In the genomic region with DNA sequence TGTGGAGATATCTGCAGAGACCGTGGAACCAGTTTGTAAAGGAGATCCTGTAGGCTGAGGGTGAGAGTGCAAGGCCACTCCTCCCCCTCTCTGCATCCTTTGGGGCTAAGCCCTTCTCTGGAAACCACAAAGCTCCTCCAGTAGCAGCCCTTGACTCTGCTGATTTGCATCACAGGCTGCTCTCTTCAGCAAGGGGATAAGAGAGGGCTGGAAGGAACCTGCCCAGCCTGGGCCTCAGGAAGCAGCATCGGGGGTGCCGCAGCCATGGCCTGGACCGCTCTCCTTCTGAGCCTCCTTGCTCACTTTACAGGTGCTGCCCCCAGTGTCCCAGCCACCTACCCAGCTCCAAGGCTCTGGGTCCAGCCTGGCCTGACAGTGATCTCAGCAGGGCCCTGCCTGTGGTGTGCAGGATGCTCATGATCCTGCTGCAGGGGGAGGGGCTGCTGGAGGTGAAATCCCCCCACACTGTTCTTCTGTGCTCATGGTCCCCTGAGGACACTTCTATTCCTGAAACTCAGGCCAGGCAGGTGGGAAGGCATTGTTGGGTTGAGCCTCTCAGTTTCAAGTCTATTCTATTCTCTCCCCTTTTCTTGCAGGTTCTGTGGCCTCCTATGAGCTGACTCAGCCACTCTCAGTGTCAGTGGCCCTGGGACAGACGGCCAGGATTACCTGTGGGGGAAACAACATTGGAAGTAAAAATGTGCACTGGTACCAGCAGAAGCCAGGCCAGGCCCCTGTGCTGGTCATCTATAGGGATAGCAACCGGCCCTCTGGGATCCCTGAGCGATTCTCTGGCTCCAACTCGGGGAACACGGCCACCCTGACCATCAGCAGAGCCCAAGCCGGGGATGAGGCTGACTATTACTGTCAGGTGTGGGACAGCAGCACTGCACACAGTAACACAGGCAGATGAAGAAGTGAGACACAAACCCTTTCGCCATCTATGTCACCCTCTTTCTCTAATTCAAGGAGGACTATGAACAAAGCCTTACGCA, we compare ENCODE assay signal across 8 cellular contexts.
DNase-seq lines count a peak whose midpoint lies in the region; ATAC-seq and TF ChIP-seq lines count a peak whose summit lies in the region.

No MANE protein-coding gene starts in this region.

- peaks cover 42% of the 10 kb centered on the region for H3K4me1 Mint-ChIP-seq in memory B cell

- H3K27ac Mint-ChIP-seq in memory B cell: no peak overlapping the region

- H3K36me3 Mint-ChIP-seq in memory B cell: no peaks in the 10 kb centered on the region

- H3K79me2 ChIP-seq in OCI-LY1 (ENCODE audit: insufficient read depth, low read length): no peaks in the 10 kb centered on the region
- no peaks in the 10 kb centered on the region for H3K79me2 ChIP-seq in smooth muscle cell (ENCODE audit: low read depth)

- H3K27me3 ChIP-seq in H7 (ENCODE audit: control insufficient read depth, insufficient read depth, low read length) (peaks cover 6% of the 10 kb centered on the region), OCI-LY1 (ENCODE audit: insufficient read depth, low read length) (no peaks in the 10 kb centered on the region), smooth muscle cell (ENCODE audit: low read depth) (peaks cover 48% of the 10 kb centered on the region)

- in situ Hi-C loops in GM13977 (cut with MboI; ENCODE audit: low pct_unique_long_range_greater_than_20kb, low sequenced_read_pairs, unreplicated experiment): no loop called here

- H3K4me2 ChIP-seq in OCI-LY1 (ENCODE audit: low read length): peak overlapping the region; percentile 56
- H3K4me2 ChIP-seq in smooth muscle cell: no peak overlapping the region

- 79% methylated on average over 12 of the region's 12 CpGs for WGBS in smooth muscle cell (ENCODE audit: low lambda C conversion rate)

- H3K4me3 Mint-ChIP-seq in memory B cell: peak overlapping the region; percentile 41

- H2AFZ ChIP-seq in OCI-LY1 (ENCODE audit: low read length): no peak overlapping the region
- H2AFZ ChIP-seq in smooth muscle cell (ENCODE audit: low read depth): no peak overlapping the region

- DNase-seq in GM13977 (ENCODE audit: low spot score) (peak; percentile 54), H7 (peak; percentile 56), memory B cell (ENCODE audit: low spot score in 2 of 2) (no peak), iPS-NIHi7 (ENCODE audit: extremely low spot score) (no peak), smooth muscle cell (lab: John Stamatoyannopoulos, UW; ENCODE audit: unreplicated experiment) (no peak), glomerular visceral epithelial cell (ENCODE audit: extremely low spot score) (no peak), NCI-H524 treated with DMSO at 0.1 percent for 48 hours (lab: John Stamatoyannopoulos, UW) (no peak)

- peaks cover 3% of the 10 kb centered on the region for H3K27me3 Mint-ChIP-seq in memory B cell

- no peaks in the 10 kb centered on the region for H3K9me2 ChIP-seq in OCI-LY1 (ENCODE audit: low read depth, low read length)

- H3K9me3 ChIP-seq in OCI-LY1 (ENCODE audit: low read length): no peaks in the 10 kb centered on the region
- no peaks in the 10 kb centered on the region for H3K9me3 ChIP-seq in smooth muscle cell (replicated peaks; ENCODE audit: low read depth)

- H3K4me3 ChIP-seq in H7 (ENCODE audit: insufficient read depth, low read depth, low read length) (no peak overlapping the region), OCI-LY1 (ENCODE audit: low read depth, low read length, poor library complexity, severe bottlenecking) (peak overlapping the region; percentile 41), smooth muscle cell (no peak overlapping the region)

- no peaks in the 10 kb centered on the region for H3K9me3 Mint-ChIP-seq in memory B cell

- no peak for TF ChIP-seq CTCF in GM13977 (IDR thresholded peaks at IDR 0.05; ENCODE audit: extremely low read depth, insufficient read depth, missing control alignments)
- TF ChIP-seq CTCF in OCI-LY1 (IDR thresholded peaks at IDR 0.05; ENCODE audit: low read length): no peak
- no peak for TF ChIP-seq CTCF in smooth muscle cell (IDR thresholded peaks at IDR 0.05; ENCODE audit: borderline replicate concordance, insufficient read depth, poor library complexity, severe bottlenecking)

- H3K27ac ChIP-seq in OCI-LY1 (ENCODE audit: low read depth, low read length, poor library complexity, severe bottlenecking) (peak overlapping the region; percentile 88), smooth muscle cell (ENCODE audit: low read depth) (no peak overlapping the region)

- ATAC-seq in memory B cell (ENCODE audit: low read depth): peak; percentile 57

- no peaks in the 10 kb centered on the region for H3K36me3 ChIP-seq in H7 (replicated peaks; ENCODE audit: control insufficient read depth, insufficient read depth, low read length)
- no peaks in the 10 kb centered on the region for H3K36me3 ChIP-seq in OCI-LY1 (ENCODE audit: insufficient read depth, low read length)
- H3K36me3 ChIP-seq in smooth muscle cell (ENCODE audit: low read depth): no peaks in the 10 kb centered on the region

- H3K4me1 ChIP-seq in OCI-LY1 (ENCODE audit: insufficient read depth, low read length, severe bottlenecking) (peaks cover 84% of the 10 kb centered on the region), smooth muscle cell (ENCODE audit: low read depth) (no peaks in the 10 kb centered on the region)

- H3K9ac ChIP-seq in OCI-LY1 (ENCODE audit: low read length) (peak overlapping the region; percentile 38; the same call in 1 of the 2 replicates), smooth muscle cell (ENCODE audit: low read depth) (no peak overlapping the region)

- H4K20me1 ChIP-seq in OCI-LY1 (ENCODE audit: insufficient read depth, low read length): no peaks in the 10 kb centered on the region
- no peaks in the 10 kb centered on the region for H4K20me1 ChIP-seq in smooth muscle cell (ENCODE audit: low read depth)

- H3F3A ChIP-seq in OCI-LY1 (ENCODE audit: insufficient read depth, low read length) (no peaks in the 10 kb centered on the region), smooth muscle cell (ENCODE audit: low read depth) (no peaks in the 10 kb centered on the region)

Comparison
In these comparisons a context has a peak if more than half of its experiments do, and no peak if none do; other contexts are left out.
1. DNase-seq: peak in GM13977 (single experiment) and H7 (single experiment); none in memory B cell (0 of 2), iPS-NIHi7 (single experiment), smooth muscle cell (single experiment), glomerular visceral epithelial cell (single experiment) and NCI-H524 treated with DMSO at 0.1 percent for 48 hours (single experiment).